ENCODE assay signal across 1 cellular context in the genomic region with DNA sequence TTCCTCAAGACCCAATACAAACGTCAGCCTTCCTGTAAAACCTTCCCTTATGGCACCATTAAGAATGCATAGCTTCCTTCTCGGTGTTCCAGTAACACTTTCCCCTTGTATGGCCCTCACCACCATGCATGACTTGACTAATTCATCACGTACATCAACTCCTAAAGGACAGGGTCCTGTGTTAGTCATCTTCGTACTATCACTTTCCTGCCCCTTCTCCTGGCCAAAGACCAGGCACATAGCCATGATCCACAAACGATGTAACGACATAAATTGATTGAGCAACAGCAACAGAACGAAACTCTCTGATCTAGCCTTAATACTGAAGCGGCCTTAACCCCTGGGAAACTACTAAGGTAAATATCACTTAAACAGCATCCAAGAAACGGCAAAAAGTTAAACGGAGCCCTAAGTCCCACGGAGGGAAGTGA.
TF ChIP-seq lines count a peak whose summit lies in the region.

No MANE protein-coding gene starts in this region.

TF ChIP-seq in H1, 55 proteins besides CTCF, POLR2A, EP300 and RAD21 (continued from another document):
- no peak for TF ChIP-seq RNF2 (IDR thresholded peaks at IDR 0.05; ENCODE audit: borderline replicate concordance, low read depth, low read length, missing control alignments, poor library complexity, severe bottlenecking)
- TF ChIP-seq JUND (IDR thresholded peaks at IDR 0.05; ENCODE audit: low read length) = no peak
- TF ChIP-seq CTBP2 (IDR thresholded peaks at IDR 0.05; ENCODE audit: borderline replicate concordance, insufficient read depth, insufficient read length, low read length) = no peak
- TF ChIP-seq NANOG (IDR thresholded peaks at IDR 0.05; ENCODE audit: insufficient read depth, low read depth, low read length, poor library complexity, severe bottlenecking) = no peak
- TF ChIP-seq CEBPB (IDR thresholded peaks at IDR 0.05; ENCODE audit: low read depth, low read length) = no peak
- no peak for TF ChIP-seq EGR1 (IDR thresholded peaks at IDR 0.05; ENCODE audit: borderline replicate concordance, low read depth, low read length)
TF ChIP-seq in H1: peak in this region for 0.
